ENCODE assay signal across 3 cellular contexts in genomic region chr3:58597770-58598310, GRCh38.
A peak's percentile ranks its signal among the peaks of the same experiment; 100 is the strongest.
TF ChIP-seq lines count a peak whose summit lies in the region.

No MANE protein-coding gene starts in this region.

TF ChIP-seq in GM23338, 12 proteins besides CTCF, POLR2A, EP300 and RAD21 (continues in another document):
- TF ChIP-seq ETS1 (IDR thresholded peaks at IDR 0.05) (no peak), ZNF114 (CRISPR knock-in tag; IDR thresholded peaks at IDR 0.05) (no peak), NANOG (IDR thresholded peaks at IDR 0.05; ENCODE audit: borderline replicate concordance) (no peak), POLR2AphosphoS5 (IDR thresholded peaks at IDR 0.05; ENCODE audit: low read depth) (no peak), ZNF462 (CRISPR knock-in tag; IDR thresholded peaks at IDR 0.05) (no peak)

TF ChIP-seq in IMR-90, 13 proteins besides CTCF, POLR2A, EP300 and RAD21:
- TF ChIP-seq RFX5 (IDR thresholded peaks at IDR 0.05; ENCODE audit: low read depth, low read length) (no peak), ELK1 (IDR thresholded peaks at IDR 0.05; ENCODE audit: borderline replicate concordance, low read depth, low read length) (no peak), CEBPB (IDR thresholded peaks at IDR 0.05; ENCODE audit: low read depth, low read length) (peak; percentile 44; the same call in 1 of the 2 replicates)

TF ChIP-seq in K562, 482 proteins besides CTCF, POLR2A, EP300 and RAD21:
- TF ChIP-seq RBM25 (IDR thresholded peaks at IDR 0.05; ENCODE audit: low read depth, low read length, severe bottlenecking) (peak; percentile 63), EHMT2 (IDR thresholded peaks at IDR 0.05) (no peak), HMGXB4 (CRISPR knock-in tag; IDR thresholded peaks at IDR 0.05) (no peak)
